14 cellular contexts compared by ENCODE assay signal in genomic region chr17:48568499-48569259, GRCh38. TPM values are rescaled to one million over a fixed set of nuclear protein-coding genes. Genes with fewer than 3 reads are reported as not detected.
DNase-seq lines count a peak whose midpoint lies in the region; ATAC-seq, FAIRE-seq and TF ChIP-seq lines count a peak whose summit lies in the region.
"Had no signal": no experiment of that assay in that cellular context is flagged by ENCODE, and none has a peak within 500 bp of the region (broad histone marks: within the 10 kb centered on the region; RNA-seq: fewer than 3 reads in every experiment).

No MANE protein-coding gene starts in this region.

- peak overlapping the region; percentile 59 for H3K4me3 ChIP-seq in AG10803 (ENCODE audit: low read length)
- H3K4me3 ChIP-seq: HAP-1 had no signal

- H3K27ac Mint-ChIP-seq in brain = peak overlapping the region in 3 of 5 experiments; percentile 39 to 88 (median 40)
- H3K27ac Mint-ChIP-seq: activated CD8-positive, alpha-beta T cell treated with anti-CD3 and anti-CD28 coated beads for 36 hours; type B pancreatic cell had no signal

- ATAC-seq in HG03520 (IDR thresholded peaks at IDR 0.05; ENCODE audit: unreplicated experiment) = no peak
- ATAC-seq: activated CD8-positive, alpha-beta T cell treated with anti-CD3 and anti-CD28 coated beads for 36 hours had no signal

- DNase-seq in AG10803 (ENCODE audit: low read depth) (peak; percentile 84), HTR-8/SVneo (ENCODE audit: insufficient read length, low spot score) (no peak), lung microvascular endothelial cell (ENCODE audit: low read depth in 2 of 2) (peak; percentile 62 to 64), NCI-H2107 treated with DMSO at 0.1 percent for 48 hours (lab: John Stamatoyannopoulos, UW; ENCODE audit: unreplicated experiment) (no peak), D721Med (ENCODE audit: insufficient read length, low spot score) (no peak), SW 1271 (lab: John Stamatoyannopoulos, UW) (no peak)
- DNase-seq: activated CD8-positive, alpha-beta T cell treated with anti-CD3 and anti-CD28 coated beads for 36 hours; MM.1S; NK-92 treated with Interleukin-12 subunit alpha and Interleukin-12 subunit beta, amount 100 ng/mL, for 24 hours; posterior cingulate gyrus had no signal

- FAIRE-seq in HTR-8/SVneo (lab: Jason Lieb, UNC) (peak; percentile 16), D721Med (lab: Jason Lieb, UNC) (no peak)

- H3K4me1 Mint-ChIP-seq in brain = no peaks in the 10 kb centered on the region

- no peaks in the 10 kb centered on the region for H3K36me3 Mint-ChIP-seq in brain

- peaks cover 3% of the 10 kb centered on the region for H3K27me3 Mint-ChIP-seq in brain

- TF ChIP-seq CTCF in AG10803 (conservative IDR thresholded peaks at IDR 0.05; ENCODE audit: low read length) (no peak), brain (conservative IDR thresholded peaks at IDR 0.05) (no peak), D721Med (IDR thresholded peaks at IDR 0.05; ENCODE audit: insufficient read depth, missing control alignments) (no peak)

- H3K9me3 Mint-ChIP-seq in brain = no peaks in the 10 kb centered on the region
- H3K9me3 Mint-ChIP-seq: activated CD8-positive, alpha-beta T cell treated with anti-CD3 and anti-CD28 coated beads for 36 hours; type B pancreatic cell had no signal

- peak overlapping the region in 3 of 5 experiments; percentile 69 to 81 (median 79) for H3K4me3 Mint-ChIP-seq in brain
- H3K4me3 Mint-ChIP-seq: activated CD8-positive, alpha-beta T cell treated with anti-CD3 and anti-CD28 coated beads for 36 hours; type B pancreatic cell had no signal

RNA-seq across cellular contexts. Expression of gene HOXB4, which starts 9.5 kb away (rescaled TPM):
- polyA plus RNA-seq in brain (ENCODE audit: insufficient read depth, low read depth, low replicate concordance) = 30.3 TPM
- 0.87 and 1.2 TPM in 2 replicates for total RNA-seq in lung microvascular endothelial cell

RNA-seq across cellular contexts. Expression of gene HOXB3, which starts 21.4 kb away (rescaled TPM):
- 41.6 TPM for polyA plus RNA-seq in brain (ENCODE audit: insufficient read depth, low read depth, low replicate concordance)
- 1.7 and 1.8 TPM in 2 replicates for total RNA-seq in lung microvascular endothelial cell

RNA-seq across cellular contexts. Expression of gene HOXB2, which starts 23.8 kb away (rescaled TPM):
- polyA plus RNA-seq in brain (ENCODE audit: insufficient read depth, low read depth, low replicate concordance) = 168 TPM
- total RNA-seq in lung microvascular endothelial cell = 0.20 and 0.22 TPM in 2 replicates

RNA-seq across cellular contexts. Expression of gene HOXB5, which starts 24.9 kb away (rescaled TPM):
- polyA plus RNA-seq in brain (ENCODE audit: insufficient read depth, low read depth, low replicate concordance) = 234 TPM
- under 0.01 TPM in 1 of 2 replicates, not detected in the other for total RNA-seq in lung microvascular endothelial cell
- total RNA-seq: activated CD8-positive, alpha-beta T cell treated with anti-CD3 and anti-CD28 coated beads for 36 hours had no signal

RNA-seq across cellular contexts. Expression of gene HOXB6, which starts 36.1 kb away (rescaled TPM):
- polyA plus RNA-seq in brain (ENCODE audit: insufficient read depth, low read depth, low replicate concordance) = 31.9 TPM
- 0.40 and 0.87 TPM in 2 replicates for total RNA-seq in lung microvascular endothelial cell
- total RNA-seq: activated CD8-positive, alpha-beta T cell treated with anti-CD3 and anti-CD28 coated beads for 36 hours had no signal

Comparison
In these comparisons a context has a peak if more than half of its experiments do, and no peak if none do; other contexts are left out.
1. DNase-seq: peak in AG10803 (single experiment) and lung microvascular endothelial cell (2 of 2); none in HTR-8/SVneo (single experiment), NCI-H2107 treated with DMSO at 0.1 percent for 48 hours (single experiment), D721Med (single experiment) and SW 1271 (0 of 2).